12 cellular contexts compared by ENCODE assay signal in genomic region chr10:97673736-97674525, GRCh38. TPM values are rescaled to one million over a fixed set of nuclear protein-coding genes. Genes with fewer than 3 reads are reported as not detected.
DNase-seq lines count a peak whose midpoint lies in the region; ATAC-seq, FAIRE-seq and TF ChIP-seq lines count a peak whose summit lies in the region.
"Had no signal": no experiment of that assay in that cellular context is flagged by ENCODE, and none has a peak within 500 bp of the region (broad histone marks: within the 10 kb centered on the region; RNA-seq: fewer than 3 reads in every experiment).

No MANE protein-coding gene starts in this region.

- H3K4ac ChIP-seq in IMR-90 (ENCODE audit: low read depth, low read length) = no peak overlapping the region

- H3K18ac ChIP-seq in IMR-90 (ENCODE audit: low read depth, low read length) = no peak overlapping the region

- H3K27me3 ChIP-seq in IMR-90 (ENCODE audit: control insufficient read depth, insufficient read depth, low read length) (no peaks in the 10 kb centered on the region), HepG2 (ENCODE audit: control insufficient read depth in 1 of 2, insufficient read depth in 2 of 2, low read length in 2 of 2) (no peaks in the 10 kb centered on the region)
- H3K27me3 ChIP-seq: upper lobe of left lung had no signal

- no peaks in the 10 kb centered on the region for H3K9me3 ChIP-seq in IMR-90 (ENCODE audit: control insufficient read depth, insufficient read depth, low read length)
- H3K9me3 ChIP-seq in HepG2 (ENCODE audit: low read length) = no peaks in the 10 kb centered on the region
- H3K9me3 ChIP-seq: psoas muscle, upper lobe of left lung had no signal

- H3K4me3 ChIP-seq in IMR-90 (ENCODE audit: insufficient read depth, low read depth, low read length) (no peak overlapping the region), HepG2 (replicated peaks in 1 of 3; ENCODE audit: insufficient read depth in 1 of 3, low read depth in 2 of 3, low read length in 3 of 3) (no peak overlapping the region)
- H3K4me3 ChIP-seq: psoas muscle, upper lobe of left lung had no signal

- BruUV-seq in IMR-90 (replicated peaks; lab: Mats Ljungman, UMichigan) (no TSS peak), HepG2 (replicated peaks; lab: Mats Ljungman, UMichigan) (no TSS peak)

- no peak overlapping the region for H2BK120ac ChIP-seq in IMR-90 (ENCODE audit: low read depth, low read length)

- no peak overlapping the region for H3K27ac Mint-ChIP-seq in activated T-helper 17 cell treated with anti-CD3 and anti-CD28 coated beads, Interleukin-2, amount 50 U/mL, for 72 hours

- H3K4me1 Mint-ChIP-seq in activated T-helper 17 cell treated with anti-CD3 and anti-CD28 coated beads, Interleukin-2, amount 50 U/mL, for 72 hours = no peaks in the 10 kb centered on the region

- CTCF ChIA-PET in IMR-90 (lab: Yijun Ruan, JAX) = no interaction called here
- CTCF ChIA-PET in HepG2 (lab: Yijun Ruan, JAX; ENCODE audit: low intra/inter-chr PET ratio, low total read pairs) = no interaction called here

- no peak overlapping the region for H3K56ac ChIP-seq in IMR-90 (ENCODE audit: extremely low read depth, insufficient read depth, low read length)

- POLR2A ChIA-PET in IMR-90 (lab: Charles Lee; ENCODE audit: unreplicated experiment) (no interaction called here), HepG2 (lab: Yijun Ruan, JAX) (interaction anchor here (5.9 kb wide), 1 partner anchor 13 kb away, joined by 29 read pairs; the partner anchor contains the start of gene AVPI1)

- TF ChIP-seq CTCF in IMR-90 (conservative IDR thresholded peaks at IDR 0.05; ENCODE audit: low read depth, low read length) = no peak
- TF ChIP-seq CTCF in HepG2 (CRISPR knock-in tag; IDR thresholded peaks at IDR 0.05) = no peak

- no peak overlapping the region for H2BK15ac ChIP-seq in IMR-90 (ENCODE audit: low read depth, low read length)

- no peak overlapping the region for H3K14ac ChIP-seq in IMR-90 (replicated peaks; ENCODE audit: low read depth, low read length)

- dilution Hi-C loops in IMR-90 (cut with HindIII; ENCODE audit: low sequenced_read_pairs, unreplicated experiment) = no loop called here

- no peak overlapping the region for H2AK5ac ChIP-seq in IMR-90 (ENCODE audit: low read depth, low read length)

- H2BK5ac ChIP-seq in IMR-90 (ENCODE audit: low read depth, low read length, poor library complexity, severe bottlenecking) = no peak overlapping the region

- no peak overlapping the region for H3K4me3 Mint-ChIP-seq in activated T-helper 17 cell treated with anti-CD3 and anti-CD28 coated beads, Interleukin-2, amount 50 U/mL, for 72 hours

- no peaks in the 10 kb centered on the region for H3K27me3 Mint-ChIP-seq in activated T-helper 17 cell treated with anti-CD3 and anti-CD28 coated beads, Interleukin-2, amount 50 U/mL, for 72 hours

- intact Hi-C loops in IMR-90 (cut with micrococcal nuclease) (no loop called here), HepG2 (cut with micrococcal nuclease; ENCODE audit: unreplicated experiment) (no loop called here)

- H3K23ac ChIP-seq in IMR-90 (ENCODE audit: low read depth, low read length) = no peak overlapping the region

- peaks cover 43% of the 10 kb centered on the region for H3K36me3 Mint-ChIP-seq in activated T-helper 17 cell treated with anti-CD3 and anti-CD28 coated beads, Interleukin-2, amount 50 U/mL, for 72 hours (ENCODE audit: low read depth)

- no peak overlapping the region for H4K8ac ChIP-seq in IMR-90 (ENCODE audit: low read depth in 2 of 2, low read length in 2 of 2)

- peak; percentile 35 for DNase-seq in CD1c-positive myeloid dendritic cell (ENCODE audit: extremely low spot score)
- peak; percentile 79 for DNase-seq in IMR-90
- DNase-seq in HepG2 (ENCODE audit: low spot score) = no peak
- no peak for DNase-seq in NOMO-1 (lab: John Stamatoyannopoulos, UW; ENCODE audit: unreplicated experiment in 2 of 2)
- no peak for DNase-seq in GM12892 (ENCODE audit: insufficient read length)
- no peak for DNase-seq in NCI-H128 (lab: John Stamatoyannopoulos, UW; ENCODE audit: unreplicated experiment)
- DNase-seq: foreskin melanocyte, NCI-H524 treated with DMSO at 0.1 percent for 48 hours, psoas muscle, upper lobe of left lung had no signal

- H2BK20ac ChIP-seq in IMR-90 (ENCODE audit: low read depth, low read length) = no peak overlapping the region

- no peak for TF ChIP-seq RAD21 in IMR-90 (IDR thresholded peaks at IDR 0.05; ENCODE audit: low read length)
- TF ChIP-seq RAD21 in HepG2 (CRISPR knock-in tag; IDR thresholded peaks at IDR 0.05) = no peak

- no peak overlapping the region; the same call in 1 of the 2 replicates for H3K27ac ChIP-seq in IMR-90 (ENCODE audit: insufficient read depth, low read length)
- no peak overlapping the region for H3K27ac ChIP-seq in HepG2 (ENCODE audit: extremely low read length, insufficient read depth, low read length)
- H3K27ac ChIP-seq: psoas muscle, upper lobe of left lung had no signal

- H3K36me3 ChIP-seq in IMR-90 (ENCODE audit: control insufficient read depth, insufficient read depth, low read length) (peaks cover 60% of the 10 kb centered on the region), HepG2 (replicated peaks in 1 of 2; ENCODE audit: control insufficient read depth in 1 of 2, insufficient read depth in 2 of 2, low read length in 2 of 2) (peaks cover 18 to 65% of the 10 kb centered on the region in 2 experiments)

- H2AFZ ChIP-seq in IMR-90 (replicated peaks; ENCODE audit: low read length, poor library complexity) (no peak overlapping the region), HepG2 (ENCODE audit: low read length) (no peak overlapping the region)

- H4K5ac ChIP-seq in IMR-90 (ENCODE audit: low read depth, low read length) = no peak overlapping the region

- in situ Hi-C loops in IMR-90 (cut with MboI; ENCODE audit: low sequenced_read_pairs) = no loop called here
- in situ Hi-C loops in HepG2 (cut with HindIII; ENCODE audit: extremely low pct_ligation_motif_present, low pct_unique_long_range_greater_than_20kb) = no loop called here

- ATAC-seq in IMR-90 (ENCODE audit: low read depth) (peak; percentile 55), HepG2 (no peak), HG03045 (IDR thresholded peaks at IDR 0.05; ENCODE audit: unreplicated experiment) (no peak)
- peak; percentile 64 for ATAC-seq in activated T-helper 17 cell treated with anti-CD3 and anti-CD28 coated beads, Interleukin-2, amount 50 U/mL, for 72 hours (replicated peaks)

- H3K9me1 ChIP-seq in IMR-90 (ENCODE audit: insufficient read depth, low read length) = no peaks in the 10 kb centered on the region

- WGBS in IMR-90 (ENCODE audit: extremely low coverage in 2 of 2, insufficient read length in 1 of 2), 2 experiments = no CpG with 5 or more reads among the region's 8 CpGs
- 99% methylated on average over 8 of the region's 8 CpGs for WGBS in HepG2 (ENCODE audit: low lambda C conversion rate)

- H3K9ac ChIP-seq in IMR-90 (ENCODE audit: low read depth, low read length) = no peak overlapping the region
- no peak overlapping the region for H3K9ac ChIP-seq in HepG2 (ENCODE audit: insufficient read depth, low read depth, low read length)

- no peaks in the 10 kb centered on the region for H3K79me2 ChIP-seq in HepG2 (ENCODE audit: insufficient read depth, low read length)

- no peak for TF ChIP-seq EP300 in HepG2 (IDR thresholded peaks at IDR 0.05; ENCODE audit: low read depth in 2 of 2, low read length in 2 of 2)
- no peak for TF ChIP-seq EP300 in HepG2 (CRISPR knock-in tag; IDR thresholded peaks at IDR 0.05; ENCODE audit: borderline replicate concordance)

- H3K4me1 ChIP-seq in IMR-90 (ENCODE audit: control insufficient read depth, insufficient read depth, low read length) (no peaks in the 10 kb centered on the region), HepG2 (ENCODE audit: insufficient read depth, low read length) (no peaks in the 10 kb centered on the region)
- H3K4me1 ChIP-seq: psoas muscle had no signal

- no peak overlapping the region for H3K4me2 ChIP-seq in IMR-90 (ENCODE audit: low read depth, low read length)
- no peak overlapping the region for H3K4me2 ChIP-seq in HepG2 (ENCODE audit: low read depth, low read length)

- H2AK9ac ChIP-seq in IMR-90 (replicated peaks; ENCODE audit: low read depth, low read length, poor library complexity) = no peak overlapping the region

- H4K20me1 ChIP-seq in IMR-90 (ENCODE audit: insufficient read depth, low read length) (peaks cover 11% of the 10 kb centered on the region), HepG2 (ENCODE audit: insufficient read depth, low read length) (peaks cover 4% of the 10 kb centered on the region; the same call in 1 of the 2 replicates)

- TF ChIP-seq POLR2A in IMR-90 (IDR thresholded peaks at IDR 0.05; ENCODE audit: low read depth, low read length) (no peak; the same call in 1 of the 2 replicates), HepG2 (IDR thresholded peaks at IDR 0.05; ENCODE audit: insufficient read depth in 1 of 2, low read depth in 2 of 2, low read length in 2 of 2) (peak in 1 of 2 experiments; percentile 19; a peak in 1 of 4 replicates), GM12892 (IDR thresholded peaks at IDR 0.05; ENCODE audit: low read depth, low read length) (no peak)

- FAIRE-seq in HepG2 (lab: Jason Lieb, UNC) (no peak), GM12892 (lab: Jason Lieb, UNC) (no peak)

- H3K79me1 ChIP-seq in IMR-90 (ENCODE audit: low read depth in 1 of 2, low read length in 2 of 2) = peaks cover 12 to 31% of the 10 kb centered on the region in 2 experiments

- H4K91ac ChIP-seq in IMR-90 (ENCODE audit: insufficient read depth, low read depth, low read length) = no peak overlapping the region

- no peaks in the 10 kb centered on the region for H3K9me3 Mint-ChIP-seq in activated T-helper 17 cell treated with anti-CD3 and anti-CD28 coated beads, Interleukin-2, amount 50 U/mL, for 72 hours

RNA-seq across cellular contexts. Expression of gene AVPI1, which starts 13.1 kb away (rescaled TPM):
- total RNA-seq in IMR-90 (2012; rRNA removed) = 26.7 and 30.8 TPM in 2 replicates
- 29.8 and 33.6 TPM in 2 replicates for polyA plus RNA-seq in IMR-90 (2012; rRNA removed)
- polyA plus RNA-seq in IMR-90 (2012; cell fraction: cytosol; rRNA removed) = 26.3 and 37.5 TPM in 2 replicates
- 27.2 and 28.1 TPM in 2 replicates for polyA plus RNA-seq in IMR-90 (2012; cell fraction: nucleus; rRNA removed; ENCODE audit: low replicate concordance)
- 1 to 10 TPM; 1.5 to 1.9 TPM for total RNA-seq in activated T-helper 17 cell treated with anti-CD3 and anti-CD28 coated beads, Interleukin-2, amount 50 U/mL, for 72 hours
- total RNA-seq in HepG2 (2016; rRNA removed; fragmentation: Illumina TruSeq; extraction: Trizol) = 39.8 and 47.6 TPM in 2 replicates
- total RNA-seq in HepG2 (2016; cell fraction: cytosol; rRNA removed; fragmentation: Illumina TruSeq; extraction: Trizol; ENCODE audit: low read depth) = 17.3 and 23.9 TPM in 2 replicates
- 40.9 and 48.9 TPM in 2 replicates for total RNA-seq in HepG2 (2016; cell fraction: insoluble cytoplasmic fraction; rRNA removed; fragmentation: Illumina TruSeq; extraction: Trizol)
- 32.7 and 40.7 TPM in 2 replicates for total RNA-seq in HepG2 (2016; cell fraction: membrane; rRNA removed; fragmentation: Illumina TruSeq; extraction: Trizol)
- total RNA-seq in HepG2 (2016; cell fraction: nucleus; rRNA removed; fragmentation: Illumina TruSeq; extraction: Trizol) = 19.1 and 24.2 TPM in 2 replicates
- 60.6 and 61.2 TPM in 2 replicates for polyA plus RNA-seq in HepG2 (2011; rRNA removed)
- 46.9 and 72.0 TPM in 2 replicates for polyA plus RNA-seq in HepG2 (2011; cell fraction: cytosol; rRNA removed)
- 30.9 and 32.2 TPM in 2 replicates for polyA plus RNA-seq in HepG2 (2011; cell fraction: nucleus; rRNA removed)
- polyA plus RNA-seq in HepG2 (2012) = 17.8 and 27.6 TPM in 2 replicates
- polyA plus RNA-seq in HepG2 (2016; cell fraction: cytosol; fragmentation: Illumina TruSeq; extraction: Trizol; ENCODE audit: low read depth) = 15.1 and 21.8 TPM in 2 replicates
- 52.4 and 52.8 TPM in 2 replicates for polyA plus RNA-seq in HepG2 (2016; cell fraction: insoluble cytoplasmic fraction; fragmentation: Illumina TruSeq; extraction: Trizol; ENCODE audit: low read depth)
- polyA plus RNA-seq in HepG2 (2016; cell fraction: membrane; fragmentation: Illumina TruSeq; extraction: Trizol; ENCODE audit: low read depth) = 23.9 and 32.8 TPM in 2 replicates
- polyA plus RNA-seq in HepG2 (2016; cell fraction: nucleus; fragmentation: Illumina TruSeq; extraction: Trizol; ENCODE audit: insufficient read depth, low read depth) = 25.4 and 28.6 TPM in 2 replicates
- polyA minus RNA-seq in HepG2 (2011; rRNA and poly(A)+ RNA removed; ENCODE audit: low replicate concordance) = 68.6 and 143 TPM in 2 replicates
- 32.1 and 32.4 TPM in 2 replicates for polyA minus RNA-seq in HepG2 (2011; cell fraction: cytosol; rRNA and poly(A)+ RNA removed)
- polyA minus RNA-seq in HepG2 (2011; cell fraction: nucleus; rRNA and poly(A)+ RNA removed) = 21.8 and 28.6 TPM in 2 replicates
- polyA plus RNA-seq in GM12892 (2012; ENCODE audit: missing spikeins) = 0.53 TPM

RNA-seq across cellular contexts. Expression of gene PI4K2A, which starts 33.5 kb away (rescaled TPM):
- 15.6 and 15.8 TPM in 2 replicates for total RNA-seq in IMR-90 (2012; rRNA removed)
- polyA plus RNA-seq in IMR-90 (2012; rRNA removed) = 25.3 and 27.3 TPM in 2 replicates
- 16.6 and 18.3 TPM in 2 replicates for polyA plus RNA-seq in IMR-90 (2012; cell fraction: cytosol; rRNA removed)
- 16.4 and 20.0 TPM in 2 replicates for polyA plus RNA-seq in IMR-90 (2012; cell fraction: nucleus; rRNA removed; ENCODE audit: low replicate concordance)
- 10 to 100 TPM in 1 of 2 donors, 1 to 10 TPM in 1; 6.6 to 12.4 TPM for total RNA-seq in activated T-helper 17 cell treated with anti-CD3 and anti-CD28 coated beads, Interleukin-2, amount 50 U/mL, for 72 hours
- total RNA-seq in HepG2 (2016; rRNA removed; fragmentation: Illumina TruSeq; extraction: Trizol) = 14.3 and 16.6 TPM in 2 replicates
- total RNA-seq in HepG2 (2016; cell fraction: cytosol; rRNA removed; fragmentation: Illumina TruSeq; extraction: Trizol; ENCODE audit: low read depth) = 1.1 and 1.5 TPM in 2 replicates
- 14.4 and 15.3 TPM in 2 replicates for total RNA-seq in HepG2 (2016; cell fraction: insoluble cytoplasmic fraction; rRNA removed; fragmentation: Illumina TruSeq; extraction: Trizol)
- total RNA-seq in HepG2 (2016; cell fraction: membrane; rRNA removed; fragmentation: Illumina TruSeq; extraction: Trizol) = 5.3 and 5.4 TPM in 2 replicates
- total RNA-seq in HepG2 (2016; cell fraction: nucleus; rRNA removed; fragmentation: Illumina TruSeq; extraction: Trizol) = 7.8 and 8.3 TPM in 2 replicates
- 10.9 and 12.3 TPM in 2 replicates for polyA plus RNA-seq in HepG2 (2011; rRNA removed)
- 11.1 and 12.6 TPM in 2 replicates for polyA plus RNA-seq in HepG2 (2011; cell fraction: cytosol; rRNA removed)
- polyA plus RNA-seq in HepG2 (2011; cell fraction: nucleus; rRNA removed) = 7.2 and 8.1 TPM in 2 replicates
- 8.1 and 9.8 TPM in 2 replicates for polyA plus RNA-seq in HepG2 (2012)
- 1.2 and 1.5 TPM in 2 replicates for polyA plus RNA-seq in HepG2 (2016; cell fraction: cytosol; fragmentation: Illumina TruSeq; extraction: Trizol; ENCODE audit: low read depth)
- 16.4 and 17.1 TPM in 2 replicates for polyA plus RNA-seq in HepG2 (2016; cell fraction: insoluble cytoplasmic fraction; fragmentation: Illumina TruSeq; extraction: Trizol; ENCODE audit: low read depth)
- 3.5 and 4.3 TPM in 2 replicates for polyA plus RNA-seq in HepG2 (2016; cell fraction: membrane; fragmentation: Illumina TruSeq; extraction: Trizol; ENCODE audit: low read depth)
- polyA plus RNA-seq in HepG2 (2016; cell fraction: nucleus; fragmentation: Illumina TruSeq; extraction: Trizol; ENCODE audit: insufficient read depth, low read depth) = 11.0 and 12.8 TPM in 2 replicates
- polyA minus RNA-seq in HepG2 (2011; rRNA and poly(A)+ RNA removed; ENCODE audit: low replicate concordance) = 14.5 and 22.6 TPM in 2 replicates
- polyA minus RNA-seq in HepG2 (2011; cell fraction: cytosol; rRNA and poly(A)+ RNA removed) = 5.7 and 6.0 TPM in 2 replicates
- polyA minus RNA-seq in HepG2 (2011; cell fraction: nucleus; rRNA and poly(A)+ RNA removed) = 5.5 and 5.7 TPM in 2 replicates
- polyA plus RNA-seq in GM12892 (2012; ENCODE audit: missing spikeins) = 7.2 TPM

RNA-seq across cellular contexts. Expression of gene MARVELD1, which starts 39.6 kb away (rescaled TPM):
- total RNA-seq in IMR-90 (2012; rRNA removed) = 12.0 and 15.6 TPM in 2 replicates
- 61.1 and 68.1 TPM in 2 replicates for polyA plus RNA-seq in IMR-90 (2012; rRNA removed)
- polyA plus RNA-seq in IMR-90 (2012; cell fraction: cytosol; rRNA removed) = 58.1 and 69.3 TPM in 2 replicates
- 57.1 and 59.0 TPM in 2 replicates for polyA plus RNA-seq in IMR-90 (2012; cell fraction: nucleus; rRNA removed; ENCODE audit: low replicate concordance)
- total RNA-seq in activated T-helper 17 cell treated with anti-CD3 and anti-CD28 coated beads, Interleukin-2, amount 50 U/mL, for 72 hours = 1 to 10 TPM; 2.0 TPM
- total RNA-seq in HepG2 (2016; rRNA removed; fragmentation: Illumina TruSeq; extraction: Trizol) = not detected in 2 replicates
- total RNA-seq in HepG2 (2016; cell fraction: cytosol; rRNA removed; fragmentation: Illumina TruSeq; extraction: Trizol; ENCODE audit: low read depth) = not detected in 2 replicates
- total RNA-seq in HepG2 (2016; cell fraction: insoluble cytoplasmic fraction; rRNA removed; fragmentation: Illumina TruSeq; extraction: Trizol) = not detected in 2 replicates
- not detected in 2 replicates for total RNA-seq in HepG2 (2016; cell fraction: membrane; rRNA removed; fragmentation: Illumina TruSeq; extraction: Trizol)
- not detected in 2 replicates for total RNA-seq in HepG2 (2016; cell fraction: nucleus; rRNA removed; fragmentation: Illumina TruSeq; extraction: Trizol)
- polyA plus RNA-seq in HepG2 (2011; rRNA removed) = 0.08 TPM in 1 of 2 replicates, not detected in the other
- polyA plus RNA-seq in HepG2 (2011; cell fraction: cytosol; rRNA removed) = 0.03 TPM in 1 of 2 replicates, not detected in the other
- polyA plus RNA-seq in HepG2 (2011; cell fraction: nucleus; rRNA removed) = 0.03 and 0.26 TPM in 2 replicates
- not detected in 2 replicates for polyA plus RNA-seq in HepG2 (2012)
- not detected in 2 replicates for polyA plus RNA-seq in HepG2 (2016; cell fraction: cytosol; fragmentation: Illumina TruSeq; extraction: Trizol; ENCODE audit: low read depth)
- polyA plus RNA-seq in HepG2 (2016; cell fraction: insoluble cytoplasmic fraction; fragmentation: Illumina TruSeq; extraction: Trizol; ENCODE audit: low read depth) = not detected in 2 replicates
- polyA plus RNA-seq in HepG2 (2016; cell fraction: membrane; fragmentation: Illumina TruSeq; extraction: Trizol; ENCODE audit: low read depth) = not detected in 2 replicates
- polyA plus RNA-seq in HepG2 (2016; cell fraction: nucleus; fragmentation: Illumina TruSeq; extraction: Trizol; ENCODE audit: insufficient read depth, low read depth) = not detected in 2 replicates
- polyA minus RNA-seq in HepG2 (2011; rRNA and poly(A)+ RNA removed; ENCODE audit: low replicate concordance) = 33.8 TPM in 1 of 2 replicates, not detected in the other
- not detected in 2 replicates for polyA minus RNA-seq in HepG2 (2011; cell fraction: cytosol; rRNA and poly(A)+ RNA removed)
- 0.13 TPM in 1 of 2 replicates, not detected in the other for polyA minus RNA-seq in HepG2 (2011; cell fraction: nucleus; rRNA and poly(A)+ RNA removed)
- polyA plus RNA-seq in GM12892 (2012; ENCODE audit: missing spikeins) = 0.42 TPM

RNA-seq across cellular contexts. Expression of gene MORN4, which starts 40.6 kb away (rescaled TPM):
- total RNA-seq in IMR-90 (2012; rRNA removed) (3.2 and 3.3 TPM in 2 replicates), HepG2 (2016; rRNA removed; fragmentation: Illumina TruSeq; extraction: Trizol) (3.4 and 4.2 TPM in 2 replicates)
- polyA plus RNA-seq in IMR-90 (2012; rRNA removed) (8.4 and 10.1 TPM in 2 replicates), HepG2 (2011; rRNA removed) (9.1 and 10.8 TPM in 2 replicates)
- polyA plus RNA-seq in IMR-90 (2012; cell fraction: cytosol; rRNA removed) = 7.4 and 9.0 TPM in 2 replicates
- polyA plus RNA-seq in IMR-90 (2012; cell fraction: nucleus; rRNA removed; ENCODE audit: low replicate concordance) = 1.8 and 7.7 TPM in 2 replicates
- total RNA-seq in activated T-helper 17 cell treated with anti-CD3 and anti-CD28 coated beads, Interleukin-2, amount 50 U/mL, for 72 hours = 1 to 10 TPM in 1 of 2 donors, under 1 TPM in 1; 0.79 to 2.4 TPM
- 3.2 and 5.3 TPM in 2 replicates for total RNA-seq in HepG2 (2016; cell fraction: cytosol; rRNA removed; fragmentation: Illumina TruSeq; extraction: Trizol; ENCODE audit: low read depth)
- 4.6 and 5.2 TPM in 2 replicates for total RNA-seq in HepG2 (2016; cell fraction: insoluble cytoplasmic fraction; rRNA removed; fragmentation: Illumina TruSeq; extraction: Trizol)
- total RNA-seq in HepG2 (2016; cell fraction: membrane; rRNA removed; fragmentation: Illumina TruSeq; extraction: Trizol) = 6.1 and 6.3 TPM in 2 replicates
- total RNA-seq in HepG2 (2016; cell fraction: nucleus; rRNA removed; fragmentation: Illumina TruSeq; extraction: Trizol) = 1.6 and 3.0 TPM in 2 replicates
- polyA plus RNA-seq in HepG2 (2011; cell fraction: cytosol; rRNA removed) = 7.3 and 11.8 TPM in 2 replicates
- 4.4 and 5.7 TPM in 2 replicates for polyA plus RNA-seq in HepG2 (2011; cell fraction: nucleus; rRNA removed)
- 7.4 and 10.4 TPM in 2 replicates for polyA plus RNA-seq in HepG2 (2012)
- polyA plus RNA-seq in HepG2 (2016; cell fraction: cytosol; fragmentation: Illumina TruSeq; extraction: Trizol; ENCODE audit: low read depth) = 7.7 and 8.5 TPM in 2 replicates
- 9.6 and 10.3 TPM in 2 replicates for polyA plus RNA-seq in HepG2 (2016; cell fraction: insoluble cytoplasmic fraction; fragmentation: Illumina TruSeq; extraction: Trizol; ENCODE audit: low read depth)
- polyA plus RNA-seq in HepG2 (2016; cell fraction: membrane; fragmentation: Illumina TruSeq; extraction: Trizol; ENCODE audit: low read depth) = 9.0 and 9.4 TPM in 2 replicates
- 7.8 and 8.8 TPM in 2 replicates for polyA plus RNA-seq in HepG2 (2016; cell fraction: nucleus; fragmentation: Illumina TruSeq; extraction: Trizol; ENCODE audit: insufficient read depth, low read depth)
- 2.2 and 3.4 TPM in 2 replicates for polyA minus RNA-seq in HepG2 (2011; rRNA and poly(A)+ RNA removed; ENCODE audit: low replicate concordance)
- 1.2 and 2.5 TPM in 2 replicates for polyA minus RNA-seq in HepG2 (2011; cell fraction: cytosol; rRNA and poly(A)+ RNA removed)
- 2.9 and 3.7 TPM in 2 replicates for polyA minus RNA-seq in HepG2 (2011; cell fraction: nucleus; rRNA and poly(A)+ RNA removed)
- 8.5 TPM for polyA plus RNA-seq in GM12892 (2012; ENCODE audit: missing spikeins)

Comparison
In these comparisons a context has a peak if more than half of its experiments do, and no peak if none do; other contexts are left out.
1. DNase-seq: peak in CD1c-positive myeloid dendritic cell (single experiment) and IMR-90 (single experiment); none in HepG2 (single experiment), NOMO-1 (0 of 2), GM12892 (single experiment) and NCI-H128 (single experiment).
2. ATAC-seq: peak in IMR-90 (single experiment) and activated T-helper 17 cell treated with anti-CD3 and anti-CD28 coated beads, Interleukin-2, amount 50 U/mL, for 72 hours (single experiment); none in HepG2 (single experiment) and HG03045 (single experiment).